ENCODE assay signal across 30 cellular contexts in genomic region chr2:200432296-200432695, GRCh38.
DNase-seq lines count a peak whose midpoint lies in the region; ATAC-seq and TF ChIP-seq lines count a peak whose summit lies in the region.
"Had no signal": no experiment of that assay in that cellular context is flagged by ENCODE, and none has a peak within 500 bp of the region (broad histone marks: within the 10 kb centered on the region; RNA-seq: fewer than 3 reads in every experiment).

No MANE protein-coding gene starts in this region.

- no peak overlapping the region for H3K4me3 Mint-ChIP-seq in stimulated activated naive CD8-positive, alpha-beta T cell treated with anti-CD3 and anti-CD28 coated beads, Interleukin-15, amount 100 ng/mL, for 72 hours
- H3K4me3 Mint-ChIP-seq: activated CD4-positive, alpha-beta T cell treated with anti-CD3 and anti-CD28 coated beads, Interleukin-2, amount 10 ng/mL, durations not matched to agents 24 days and 14 days; activated naive CD8-positive, alpha-beta T cell; CD4-positive, CD25-positive, alpha-beta regulatory T cell; nephron; T-cell had no signal

- peak; percentile 22 for DNase-seq in COLO829 (ENCODE audit: low spot score)
- peak; percentile 22 for DNase-seq in M059J (ENCODE audit: low read depth)
- peak; percentile 36 to 38 for DNase-seq in cardiac fibroblast (ENCODE audit: low read depth in 2 of 2)
- peak; percentile 55 for DNase-seq in foreskin melanocyte
- DNase-seq in SIG-M5 treated with dmso at 0.1 percent for 504 hours (lab: John Stamatoyannopoulos, UW; ENCODE audit: unreplicated experiment) = no peak
- DNase-seq in activated CD4-positive, alpha-beta T cell treated with anti-CD3 and anti-CD28 coated beads for 48 hours = no peak
- no peak for DNase-seq in stimulated activated naive CD8-positive, alpha-beta T cell treated with anti-CD3 and anti-CD28 coated beads, Interleukin-15, amount 100 ng/mL, for 72 hours
- DNase-seq: activated CD4-positive, alpha-beta T cell treated with anti-CD3 and anti-CD28 coated beads, Interleukin-2, amount 10 ng/mL, durations not matched to agents 24 days and 14 days; activated effector memory CD4-positive, alpha-beta T cell treated with Interleukin-2 at 50 U/mL for 16 hours; AML-193; anterior cingulate cortex; CD4-positive, CD25-positive, alpha-beta regulatory T cell; H7; hippocampal formation; left colon; NCI-H146; NCI-H446; NCI-H748 treated with DMSO at 0.1 percent for 48 hours; ovary; Peyer's patch; retina; SJCRH30; stimulated activated CD4-positive, alpha-beta T cell treated with anti-CD3 and anti-CD28 coated beads, Interleukin-1b, Interleukin-23, amount 100 ng/mL, for 48 hours; stimulated activated naive CD8-positive, alpha-beta T cell treated with anti-CD3 and anti-CD28 coated beads, Interleukin-15, Interleukin-2, amounts not matched to agents 100 U/mL and 50 U/mL, for 24 hours; T-cell; testis had no signal

- TF ChIP-seq CTCF in cardiac fibroblast (IDR thresholded peaks at IDR 0.05; ENCODE audit: low read depth, low read length) = no peak

- ATAC-seq in HG03108 (IDR thresholded peaks at IDR 0.05; ENCODE audit: unreplicated experiment) = no peak
- no peak for ATAC-seq in stimulated activated naive CD8-positive, alpha-beta T cell treated with anti-CD3 and anti-CD28 coated beads, Interleukin-15, amount 100 ng/mL, for 72 hours
- ATAC-seq: A549; left colon; stimulated activated naive CD8-positive, alpha-beta T cell treated with anti-CD3 and anti-CD28 coated beads, Interleukin-15, Interleukin-2, amounts not matched to agents 100 U/mL and 50 U/mL, for 24 hours; T-cell had no signal

- H3K4me3 ChIP-seq in cardiac fibroblast (replicated peaks in 1 of 2; ENCODE audit: low read depth in 2 of 2, low read length in 2 of 2) = no peak overlapping the region
- H3K4me3 ChIP-seq: A549, ovary, Peyer's patch, SJCRH30, testis had no signal

- H3K4me1 Mint-ChIP-seq in stimulated activated naive CD8-positive, alpha-beta T cell treated with anti-CD3 and anti-CD28 coated beads, Interleukin-15, amount 100 ng/mL, for 72 hours = peaks cover 6% of the 10 kb centered on the region
- H3K4me1 Mint-ChIP-seq: T-cell had no signal

- no peak overlapping the region for H3K27ac Mint-ChIP-seq in stimulated activated naive CD8-positive, alpha-beta T cell treated with anti-CD3 and anti-CD28 coated beads, Interleukin-15, amount 100 ng/mL, for 72 hours
- H3K27ac Mint-ChIP-seq: activated CD4-positive, alpha-beta T cell treated with anti-CD3 and anti-CD28 coated beads, Interleukin-2, amount 10 ng/mL, durations not matched to agents 24 days and 14 days; activated naive CD8-positive, alpha-beta T cell; T-cell had no signal

- peaks cover 11% of the 10 kb centered on the region for H3K27me3 Mint-ChIP-seq in stimulated activated naive CD8-positive, alpha-beta T cell treated with anti-CD3 and anti-CD28 coated beads, Interleukin-15, amount 100 ng/mL, for 72 hours
- H3K27me3 Mint-ChIP-seq: activated CD4-positive, alpha-beta T cell treated with anti-CD3 and anti-CD28 coated beads, Interleukin-2, amount 10 ng/mL, durations not matched to agents 24 days and 14 days; activated naive CD8-positive, alpha-beta T cell; CD4-positive, CD25-positive, alpha-beta regulatory T cell; T-cell had no signal

- peaks cover 1 to 7% of the 10 kb centered on the region in 2 donors for H3K9me3 Mint-ChIP-seq in stimulated activated naive CD8-positive, alpha-beta T cell treated with anti-CD3 and anti-CD28 coated beads, Interleukin-15, amount 100 ng/mL, for 72 hours
- H3K9me3 Mint-ChIP-seq: CD4-positive, CD25-positive, alpha-beta regulatory T cell had no signal

Comparison
In these comparisons a context has a peak if more than half of its experiments do, and no peak if none do; other contexts are left out.
1. DNase-seq: peak in COLO829 (single experiment), M059J (single experiment), cardiac fibroblast (2 of 2) and foreskin melanocyte (single experiment); none in SIG-M5 treated with dmso at 0.1 percent for 504 hours (single experiment), activated CD4-positive, alpha-beta T cell treated with anti-CD3 and anti-CD28 coated beads for 48 hours (single experiment) and stimulated activated naive CD8-positive, alpha-beta T cell treated with anti-CD3 and anti-CD28 coated beads, Interleukin-15, amount 100 ng/mL, for 72 hours (0 of 2).